ENCODE assay signal across 1 cellular context in the genomic region with DNA sequence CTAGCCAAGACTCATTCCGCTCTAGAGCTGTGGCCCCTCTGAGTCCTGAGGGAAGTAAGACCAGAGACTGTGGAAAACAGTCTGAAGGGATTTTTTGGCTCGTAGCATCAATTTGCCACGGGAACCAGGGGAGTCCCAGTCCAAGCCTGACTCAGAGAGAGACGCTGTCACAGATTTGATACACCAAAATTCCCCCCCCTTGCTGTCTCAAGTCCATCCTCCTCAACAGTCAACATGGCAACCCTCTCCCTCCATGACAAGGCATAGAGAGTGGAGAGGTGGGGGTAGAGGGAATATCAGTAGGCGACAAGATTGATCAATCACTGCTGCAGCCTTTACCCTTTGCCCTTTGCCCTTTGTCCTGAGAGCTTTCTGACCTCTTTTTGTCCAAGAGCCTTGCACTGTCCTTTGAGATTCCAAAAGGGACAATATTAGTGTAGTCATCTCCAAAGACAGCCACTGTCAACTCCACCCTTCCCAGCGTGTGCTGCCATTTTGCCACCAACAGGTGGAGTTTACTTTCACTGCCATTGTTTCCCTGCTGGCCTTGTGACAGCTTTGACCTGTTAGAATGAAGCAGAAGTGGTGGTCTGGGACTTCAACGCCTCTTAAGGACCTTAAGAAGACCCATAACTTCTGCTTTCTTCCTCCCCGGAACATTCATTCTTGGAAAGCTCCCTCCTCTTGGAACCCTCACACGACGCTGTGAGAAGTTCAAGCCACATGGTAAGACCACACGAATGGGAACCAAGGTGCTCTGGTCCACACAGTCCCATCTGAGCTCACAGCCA.
A peak's percentile ranks its signal among the peaks of the same experiment; 100 is the strongest.
TF ChIP-seq lines count a peak whose summit lies in the region.

No MANE protein-coding gene starts in this region.

TF ChIP-seq in GM12878, 131 proteins besides CTCF, POLR2A, EP300 and RAD21:
- TF ChIP-seq MYC (IDR thresholded peaks at IDR 0.05; ENCODE audit: insufficient read depth, insufficient read length, insufficient replicate concordance, low read length, severe bottlenecking): no peak
- no peak for TF ChIP-seq LARP7 (IDR thresholded peaks at IDR 0.05)
- TF ChIP-seq KDM1A (IDR thresholded peaks at IDR 0.05; ENCODE audit: borderline replicate concordance): no peak
- TF ChIP-seq NR2C1 (IDR thresholded peaks at IDR 0.05): peak; percentile 77
- peak; percentile 67 for TF ChIP-seq YY1 (IDR thresholded peaks at IDR 0.05; ENCODE audit: low read depth, low read length)
- no peak for TF ChIP-seq ZBED1 (IDR thresholded peaks at IDR 0.05; ENCODE audit: borderline replicate concordance)
- TF ChIP-seq SKIL (IDR thresholded peaks at IDR 0.05; ENCODE audit: low read depth, poor library complexity, severe bottlenecking): no peak
- TF ChIP-seq SMC3 (IDR thresholded peaks at IDR 0.05; ENCODE audit: borderline replicate concordance, low read length): peak; percentile 37; the same call in 1 of the 2 replicates
- no peak for TF ChIP-seq PML (IDR thresholded peaks at IDR 0.05; ENCODE audit: low read length)
- no peak for TF ChIP-seq RUNX3 (IDR thresholded peaks at IDR 0.05; ENCODE audit: low read length)
- TF ChIP-seq, protein P1, sequence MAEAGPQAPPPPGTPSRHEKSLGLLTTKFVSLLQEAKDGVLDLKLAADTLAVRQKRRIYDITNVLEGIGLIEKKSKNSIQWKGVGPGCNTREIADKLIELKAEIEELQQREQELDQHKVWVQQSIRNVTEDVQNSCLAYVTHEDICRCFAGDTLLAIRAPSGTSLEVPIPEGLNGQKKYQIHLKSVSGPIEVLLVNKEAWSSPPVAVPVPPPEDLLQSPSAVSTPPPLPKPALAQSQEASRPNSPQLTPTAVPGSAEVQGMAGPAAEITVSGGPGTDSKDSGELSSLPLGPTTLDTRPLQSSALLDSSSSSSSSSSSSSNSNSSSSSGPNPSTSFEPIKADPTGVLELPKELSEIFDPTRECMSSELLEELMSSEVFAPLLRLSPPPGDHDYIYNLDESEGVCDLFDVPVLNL (IDR thresholded peaks at IDR 0.05; ENCODE audit: low read depth, low read length): no peak
- TF ChIP-seq ESRRA (IDR thresholded peaks at IDR 0.05; ENCODE audit: low read length): no peak
- TF ChIP-seq ZNF592 (IDR thresholded peaks at IDR 0.05): no peak
- peak; percentile 53; the same call in 1 of the 2 replicates for TF ChIP-seq SPI1 (IDR thresholded peaks at IDR 0.05; ENCODE audit: borderline replicate concordance, insufficient read depth, low read depth, low read length)
- TF ChIP-seq SUZ12 (IDR thresholded peaks at IDR 0.05; ENCODE audit: unreplicated experiment): no peak
